ENCODE assay signal across 8 cellular contexts in the genomic region with DNA sequence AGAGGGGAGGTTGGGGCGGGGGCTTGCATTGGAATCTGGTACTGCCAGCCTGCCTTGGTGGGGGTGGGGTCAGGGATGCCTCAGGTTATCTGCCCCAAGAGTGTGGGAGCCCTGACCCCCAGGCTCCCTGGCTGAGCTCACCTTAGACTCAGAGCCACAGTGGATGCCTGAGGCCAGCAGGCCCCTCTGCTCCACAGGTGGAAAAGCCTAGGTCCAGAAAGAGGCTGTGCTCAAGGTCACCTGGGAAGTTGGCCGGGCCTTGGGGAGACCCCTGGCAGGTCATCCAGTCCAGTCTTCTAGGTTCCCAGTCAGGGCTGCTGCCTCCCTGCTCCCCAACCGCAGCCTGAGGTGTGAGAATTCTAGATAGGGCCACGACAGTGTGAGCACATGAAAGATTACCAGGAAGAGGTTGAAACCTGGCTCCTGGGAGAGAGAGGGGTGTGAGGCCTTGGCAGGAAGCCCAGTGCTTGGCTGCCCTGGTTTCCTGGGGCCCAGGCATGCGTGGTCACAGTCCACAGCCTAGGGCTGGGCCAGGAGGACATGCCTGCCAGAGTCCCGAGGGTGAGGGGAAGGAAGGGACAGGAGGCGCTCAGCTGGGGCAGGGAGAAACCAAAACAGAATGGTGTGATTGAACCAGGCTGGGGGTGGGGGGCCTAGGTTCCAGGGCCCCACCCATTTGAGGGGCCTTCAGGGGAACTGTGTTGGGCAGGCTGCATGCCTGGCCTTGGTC. TPM values are rescaled to one million over a fixed set of nuclear protein-coding genes. Genes with fewer than 3 reads are reported as not detected.
DNase-seq lines count a peak whose midpoint lies in the region; ATAC-seq and TF ChIP-seq lines count a peak whose summit lies in the region.

No MANE protein-coding gene starts in this region.

- H3K9me3 ChIP-seq in BE2C (no peaks in the 10 kb centered on the region), heart right ventricle (peaks cover 0 to 12% (median 0%) of the 10 kb centered on the region in 11 donors), sigmoid colon (peaks cover 0 to 3% (median 0%) of the 10 kb centered on the region in 4 donors)

- 28 to 35% methylated on average over 7 of the region's 7 CpGs for WGBS in heart right ventricle, 2 donors
- 21 to 37% methylated on average over 7 of the region's 7 CpGs for WGBS in sigmoid colon, 2 donors

- TF ChIP-seq EP300 in sigmoid colon (IDR thresholded peaks at IDR 0.05), result no peak

- no peaks in the 10 kb centered on the region for H3K36me3 Mint-ChIP-seq in activated CD8-positive, alpha-beta T cell treated with anti-CD3 and anti-CD28 coated beads, Interleukin-2, amount 10 ng/mL, durations not matched to agents 7 days and 5 days (ENCODE audit: low read depth)

- POLR2A ChIA-PET in activated CD8-positive, alpha-beta T cell treated with anti-CD3 and anti-CD28 coated beads, Interleukin-2, amount 10 ng/mL, durations not matched to agents 7 days and 5 days (lab: Charles Lee), result no interaction called here

- H3K4me3 ChIP-seq in BE2C (ENCODE audit: low read depth, low read length), result no peak overlapping the region
- H3K4me3 ChIP-seq in heart right ventricle, result no peak overlapping the region
- no peak overlapping the region for H3K4me3 ChIP-seq in sigmoid colon

- TF ChIP-seq CTCF in BE2C (IDR thresholded peaks at IDR 0.05; ENCODE audit: low read depth, low read length) (no peak), heart right ventricle (IDR thresholded peaks at IDR 0.05) (no peak), sigmoid colon (IDR thresholded peaks at IDR 0.05) (no peak)

- H3K27ac Mint-ChIP-seq in activated CD8-positive, alpha-beta T cell treated with anti-CD3 and anti-CD28 coated beads, Interleukin-2, amount 10 ng/mL, durations not matched to agents 7 days and 5 days, result peak overlapping the region; percentile 71

- H3K4me1 ChIP-seq in BE2C (no peaks in the 10 kb centered on the region), heart right ventricle (peaks cover 10 to 36% (median 25%) of the 10 kb centered on the region in 9 donors), sigmoid colon (peaks cover 0 to 25% (median 21%) of the 10 kb centered on the region in 4 donors)

- DNase-seq in BE2C (peak; percentile 71), HUDEP-2 (lab: John Stamatoyannopoulos, UW; ENCODE audit: unreplicated experiment in 76 of 76) (peak; percentile 42 to 96 (median 88)), heart right ventricle (peak; percentile 83 to 86), sigmoid colon (peak; percentile 84)
- no peak for DNase-seq in activated CD8-positive, alpha-beta T cell treated with anti-CD3 and anti-CD28 coated beads, Interleukin-2, amount 10 ng/mL, durations not matched to agents 7 days and 5 days
- no peak for DNase-seq in activated CD4-positive, alpha-beta T cell treated with anti-CD3 and anti-CD28 coated beads, Interleukin-2, amount 50 U/mL, for 4 hours

- intact Hi-C loops in heart right ventricle (cut with DNase I), result no loop called here
- intact Hi-C loops in sigmoid colon (cut with DNase I), result no loop called here

- TF ChIP-seq POLR2A in sigmoid colon (IDR thresholded peaks at IDR 0.05), result no peak

- H3K27me3 Mint-ChIP-seq in activated CD8-positive, alpha-beta T cell treated with anti-CD3 and anti-CD28 coated beads, Interleukin-2, amount 10 ng/mL, durations not matched to agents 7 days and 5 days (ENCODE audit: low read depth), result peaks cover 3% of the 10 kb centered on the region

- no peak overlapping the region for H3K4me3 Mint-ChIP-seq in activated CD8-positive, alpha-beta T cell treated with anti-CD3 and anti-CD28 coated beads, Interleukin-2, amount 10 ng/mL, durations not matched to agents 7 days and 5 days

- CTCF ChIA-PET in activated CD8-positive, alpha-beta T cell treated with anti-CD3 and anti-CD28 coated beads, Interleukin-2, amount 10 ng/mL, durations not matched to agents 7 days and 5 days (lab: Charles Lee), result interaction anchor here (1.4 to 2.6 kb wide), 4 partner anchors 11 to 396 kb away, joined by 5 to 15 read pairs (median 6); partner anchors contain the start of gene WNT7A

- H3K4me1 Mint-ChIP-seq in activated CD8-positive, alpha-beta T cell treated with anti-CD3 and anti-CD28 coated beads, Interleukin-2, amount 10 ng/mL, durations not matched to agents 7 days and 5 days (ENCODE audit: low read depth), result peaks cover 19% of the 10 kb centered on the region

- H3K36me3 ChIP-seq in BE2C, result no peaks in the 10 kb centered on the region
- H3K36me3 ChIP-seq in heart right ventricle, result peaks cover 0 to 30% (median 0%) of the 10 kb centered on the region in 9 donors
- H3K36me3 ChIP-seq in sigmoid colon, result peaks cover 0 to 23% (median under 1%) of the 10 kb centered on the region in 4 donors

- ATAC-seq in activated CD8-positive, alpha-beta T cell treated with anti-CD3 and anti-CD28 coated beads, Interleukin-2, amount 10 ng/mL, durations not matched to agents 7 days and 5 days, result no peak
- ATAC-seq in heart right ventricle (peak; percentile 75 to 96 (median 91)), HG03196 (IDR thresholded peaks at IDR 0.05; ENCODE audit: unreplicated experiment) (no peak), HG03457 (IDR thresholded peaks at IDR 0.05; ENCODE audit: unreplicated experiment) (no peak)

- H3K27me3 ChIP-seq in BE2C (no peaks in the 10 kb centered on the region), heart right ventricle (no peaks in the 10 kb centered on the region), sigmoid colon (no peaks in the 10 kb centered on the region)

- no peaks in the 10 kb centered on the region for H3K9me3 Mint-ChIP-seq in activated CD8-positive, alpha-beta T cell treated with anti-CD3 and anti-CD28 coated beads, Interleukin-2, amount 10 ng/mL, durations not matched to agents 7 days and 5 days (ENCODE audit: insufficient read depth)

- peak overlapping the region in 9 of 10 donors; percentile 40 to 87 (median 74) for H3K27ac ChIP-seq in heart right ventricle
- peak overlapping the region in 3 of 4 donors; percentile 19 to 52 (median 40) for H3K27ac ChIP-seq in sigmoid colon

RNA-seq across cellular contexts. Expression of gene HDAC11, which starts 4.9 kb away (rescaled TPM):
- polyA plus RNA-seq in BE2C (2012; ENCODE audit: insufficient read depth, insufficient read length, low read depth), result 2.4 TPM
- total RNA-seq in activated CD8-positive, alpha-beta T cell treated with anti-CD3 and anti-CD28 coated beads, Interleukin-2, amount 10 ng/mL, durations not matched to agents 7 days and 5 days, result under 1 TPM; 0.87 to 0.99 TPM
- 10 to 100 TPM; 26.6 to 46.0 (median 33.7) TPM for total RNA-seq in heart right ventricle
- 10 to 100 TPM; 15.9 to 21.7 TPM for polyA plus RNA-seq in heart right ventricle
- total RNA-seq in sigmoid colon, result 10 to 100 TPM; 15.5 to 17.2 (median 16.7) TPM
- polyA plus RNA-seq in sigmoid colon, result 10 to 100 TPM; 20.6 to 30.3 (median 22.8) TPM

Comparison
In these comparisons a context has a peak if more than half of its experiments do, and no peak if none do; other contexts are left out.
1. DNase-seq: peak in BE2C (single experiment), HUDEP-2 (76 of 76), heart right ventricle (2 of 2) and sigmoid colon (single experiment); none in activated CD8-positive, alpha-beta T cell treated with anti-CD3 and anti-CD28 coated beads, Interleukin-2, amount 10 ng/mL, durations not matched to agents 7 days and 5 days (single experiment) and activated CD4-positive, alpha-beta T cell treated with anti-CD3 and anti-CD28 coated beads, Interleukin-2, amount 50 U/mL, for 4 hours (0 of 2).
2. ATAC-seq: peak in heart right ventricle (8 of 8); none in activated CD8-positive, alpha-beta T cell treated with anti-CD3 and anti-CD28 coated beads, Interleukin-2, amount 10 ng/mL, durations not matched to agents 7 days and 5 days (single experiment), HG03196 (single experiment) and HG03457 (single experiment).
3. RNA of gene HDAC11, which starts 4.9 kb away (total RNA-seq): 26.6 to 46.0 TPM in heart right ventricle and 15.5 to 17.2 TPM in sigmoid colon; 0.87 to 0.99 TPM in activated CD8-positive, alpha-beta T cell treated with anti-CD3 and anti-CD28 coated beads, Interleukin-2, amount 10 ng/mL, durations not matched to agents 7 days and 5 days; every median in the first group is over 4 times any median in the second.